ENCODE assay signal across 8 cellular contexts in the genomic region with DNA sequence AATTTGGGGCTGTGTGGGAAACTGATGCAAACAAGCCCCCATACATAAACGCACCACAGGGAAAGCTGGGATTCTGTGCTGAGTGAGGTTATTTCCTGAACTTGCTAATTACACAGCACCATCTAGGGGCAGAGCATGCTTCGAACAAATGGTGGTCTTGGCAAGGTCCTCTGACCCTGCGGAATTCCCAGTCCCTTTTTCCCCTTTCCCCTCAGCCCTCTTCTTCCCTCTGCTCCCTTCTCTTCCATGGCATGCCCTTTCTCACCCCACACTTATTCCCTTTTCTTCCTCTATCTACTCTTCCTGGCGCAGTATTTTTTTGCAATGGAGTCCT.
A peak's percentile ranks its signal among the peaks of the same experiment; 100 is the strongest.
DNase-seq lines count a peak whose midpoint lies in the region; ATAC-seq, FAIRE-seq and TF ChIP-seq lines count a peak whose summit lies in the region.

No MANE protein-coding gene starts in this region.

- DNase-seq in NCI-H82 treated with DMSO at 0.1 percent for 48 hours (lab: John Stamatoyannopoulos, UW; ENCODE audit: unreplicated experiment) (peak; percentile 6), esophagus muscularis mucosa (ENCODE audit: extremely low spot score) (no peak), pancreas (no peak), NCI-H2196 (lab: John Stamatoyannopoulos, UW; ENCODE audit: unreplicated experiment) (no peak)
- DNase-seq in stimulated activated CD4-positive, alpha-beta T cell treated with anti-CD3 and anti-CD28 coated beads, Interleukin-15, amount 100 ng/mL, for 24 hours, result no peak
- DNase-seq in activated effector memory CD4-positive, alpha-beta T cell treated with anti-CD3 and anti-CD28 coated beads, Interleukin-2, amount 50 U/mL, for 16 hours, result no peak
- no peak for DNase-seq in activated CD4-positive, alpha-beta memory T cell treated with anti-CD3 and anti-CD28 coated beads, Interleukin-2, amount 10 ng/mL, durations not matched to agents 7 days and 5 days

- no peaks in the 10 kb centered on the region for H3K9me3 Mint-ChIP-seq in activated CD4-positive, alpha-beta memory T cell treated with anti-CD3 and anti-CD28 coated beads, Interleukin-2, amount 10 ng/mL, durations not matched to agents 7 days and 5 days

- 0 out of 2 replicates have a peak, but pooled peaks have one; percentile 29 for TF ChIP-seq CTCF in GM12874 (IDR thresholded peaks at IDR 0.05; ENCODE audit: insufficient read depth, low read depth, low read length)
- TF ChIP-seq CTCF in esophagus muscularis mucosa (IDR thresholded peaks at IDR 0.05), result peak in 2 of 3 experiments; percentile 24 to 27
- peak in 2 of 4 donors; percentile 10 to 14 for TF ChIP-seq CTCF in pancreas (IDR thresholded peaks at IDR 0.05)

- TF ChIP-seq POLR2A in esophagus muscularis mucosa (IDR thresholded peaks at IDR 0.05; ENCODE audit: low read depth), result no peak

- no peaks in the 10 kb centered on the region for H3K36me3 Mint-ChIP-seq in activated CD4-positive, alpha-beta memory T cell treated with anti-CD3 and anti-CD28 coated beads, Interleukin-2, amount 10 ng/mL, durations not matched to agents 7 days and 5 days (ENCODE audit: low read depth)

- FAIRE-seq in pancreas (lab: Jason Lieb, UNC), result no peak

- H3K4me3 ChIP-seq in esophagus muscularis mucosa (no peak overlapping the region), pancreas (no peak overlapping the region)

- H3K27me3 ChIP-seq in esophagus muscularis mucosa (no peaks in the 10 kb centered on the region), pancreas (no peaks in the 10 kb centered on the region)

- no peaks in the 10 kb centered on the region for H3K4me1 Mint-ChIP-seq in activated CD4-positive, alpha-beta memory T cell treated with anti-CD3 and anti-CD28 coated beads, Interleukin-2, amount 10 ng/mL, durations not matched to agents 7 days and 5 days

- intact Hi-C loops in esophagus muscularis mucosa (cut with DNase I), result no loop called here
- intact Hi-C loops in pancreas (cut with DNase I), result no loop called here

- H3K27ac Mint-ChIP-seq in activated CD4-positive, alpha-beta memory T cell treated with anti-CD3 and anti-CD28 coated beads, Interleukin-2, amount 10 ng/mL, durations not matched to agents 7 days and 5 days, result no peak overlapping the region

- no peak overlapping the region for H3K4me3 Mint-ChIP-seq in activated CD4-positive, alpha-beta memory T cell treated with anti-CD3 and anti-CD28 coated beads, Interleukin-2, amount 10 ng/mL, durations not matched to agents 7 days and 5 days

- CTCF ChIA-PET in activated CD4-positive, alpha-beta memory T cell treated with anti-CD3 and anti-CD28 coated beads, Interleukin-2, amount 10 ng/mL, durations not matched to agents 7 days and 5 days (lab: Charles Lee), result no interaction called here

- H3K9me3 ChIP-seq in esophagus muscularis mucosa (no peaks in the 10 kb centered on the region), pancreas (no peaks in the 10 kb centered on the region)

- H3K27me3 Mint-ChIP-seq in activated CD4-positive, alpha-beta memory T cell treated with anti-CD3 and anti-CD28 coated beads, Interleukin-2, amount 10 ng/mL, durations not matched to agents 7 days and 5 days, result peaks cover 14% of the 10 kb centered on the region

- H3K4me1 ChIP-seq in esophagus muscularis mucosa (peaks cover 3 to 32% (median 22%) of the 10 kb centered on the region in 4 donors), pancreas (no peaks in the 10 kb centered on the region)

- H3K27ac ChIP-seq in esophagus muscularis mucosa (replicated peaks in 1 of 4) (no peak overlapping the region), pancreas (no peak overlapping the region)

- 46% methylated on average over 4 of the region's 4 CpGs for WGBS in esophagus muscularis mucosa
- WGBS in pancreas, 2 donors, result 23 to 29% methylated on average over 4 of the region's 4 CpGs

- TF ChIP-seq EP300 in esophagus muscularis mucosa (IDR thresholded peaks at IDR 0.05), result no peak

- ATAC-seq in pancreas, result peak in 3 of 4 donors; percentile 52 to 71 (median 70)

- H3K36me3 ChIP-seq in esophagus muscularis mucosa (no peaks in the 10 kb centered on the region), pancreas (no peaks in the 10 kb centered on the region)

- POLR2A ChIA-PET in activated CD4-positive, alpha-beta memory T cell treated with anti-CD3 and anti-CD28 coated beads, Interleukin-2, amount 10 ng/mL, durations not matched to agents 7 days and 5 days (lab: Charles Lee), result no interaction called here
